ENCODE assay signal across 26 cellular contexts in genomic region chr3:10937141-10937825, GRCh38. TPM values are rescaled to one million over a fixed set of nuclear protein-coding genes. Genes with fewer than 3 reads are reported as not detected.
"Had no signal": no experiment of that assay in that cellular context is flagged by ENCODE, and none has a peak within 500 bp of the region (broad histone marks: within the 10 kb centered on the region; RNA-seq: fewer than 3 reads in every experiment).

No MANE protein-coding gene starts in this region.

- H3K27ac ChIP-seq: body of pancreas, coronary artery, dorsolateral prefrontal cortex, foreskin keratinocyte, heart right ventricle, left lung, tibial nerve had no signal

- H3K36me3 ChIP-seq: heart right ventricle, left lung, tibial nerve had no signal

- H3K27me3 Mint-ChIP-seq: activated CD4-positive, alpha-beta T cell treated with anti-CD3 and anti-CD28 coated beads for 36 hours; activated CD8-positive, alpha-beta memory T cell treated with anti-CD3 and anti-CD28 coated beads, Interleukin-2, amount 10 ng/mL, durations not matched to agents 7 days and 5 days had no signal

- ATAC-seq: activated CD4-positive, alpha-beta T cell treated with anti-CD3 and anti-CD28 coated beads for 36 hours; activated CD8-positive, alpha-beta memory T cell treated with anti-CD3 and anti-CD28 coated beads, Interleukin-2, amount 10 ng/mL, durations not matched to agents 7 days and 5 days; activated CD8-positive, alpha-beta T cell treated with anti-CD3 and anti-CD28 coated beads, Interleukin-2, amount 10 ng/mL, durations not matched to agents 7 days and 5 days; body of pancreas; heart right ventricle; left lung had no signal

- H3K4me1 Mint-ChIP-seq: activated CD4-positive, alpha-beta T cell treated with anti-CD3 and anti-CD28 coated beads for 36 hours; activated CD8-positive, alpha-beta memory T cell treated with anti-CD3 and anti-CD28 coated beads, Interleukin-2, amount 10 ng/mL, durations not matched to agents 7 days and 5 days had no signal

- H3K27me3 ChIP-seq: dorsolateral prefrontal cortex, foreskin keratinocyte, left lung, tibial nerve had no signal

- H3K4me3 Mint-ChIP-seq: activated CD4-positive, alpha-beta T cell treated with anti-CD3 and anti-CD28 coated beads for 36 hours; activated CD8-positive, alpha-beta memory T cell treated with anti-CD3 and anti-CD28 coated beads, Interleukin-2, amount 10 ng/mL, durations not matched to agents 7 days and 5 days; activated CD8-positive, alpha-beta T cell treated with anti-CD3 and anti-CD28 coated beads, Interleukin-2, amount 10 ng/mL, durations not matched to agents 7 days and 5 days; activated naive CD8-positive, alpha-beta T cell; nephron had no signal

- H3K4me3 ChIP-seq: body of pancreas, coronary artery, dorsolateral prefrontal cortex, heart right ventricle, left lung, lung, smooth muscle cell, tibial nerve had no signal

- H3K27ac Mint-ChIP-seq: activated CD4-positive, alpha-beta T cell treated with anti-CD3 and anti-CD28 coated beads for 36 hours; activated CD8-positive, alpha-beta memory T cell treated with anti-CD3 and anti-CD28 coated beads, Interleukin-2, amount 10 ng/mL, durations not matched to agents 7 days and 5 days; activated CD8-positive, alpha-beta T cell treated with anti-CD3 and anti-CD28 coated beads, Interleukin-2, amount 10 ng/mL, durations not matched to agents 7 days and 5 days; activated naive CD8-positive, alpha-beta T cell; activated T-helper 2 cell treated with anti-CD3 and anti-CD28 coated beads, Interferon-gamma antibody, Interleukin-2, Interleukin-4, amounts not matched to agents 10 μg/mL and 5 μg/mL and 100 μg/mL, durations not matched to agents 14 hours and 24 hours and 36 hours; nephron had no signal

- DNase-seq: activated CD4-positive, alpha-beta T cell treated with anti-CD3 and anti-CD28 coated beads for 36 hours; activated CD4-positive, CD25-positive, alpha-beta regulatory T cell; activated CD8-positive, alpha-beta memory T cell treated with anti-CD3 and anti-CD28 coated beads, Interleukin-2, amount 10 ng/mL, durations not matched to agents 7 days and 5 days; activated CD8-positive, alpha-beta T cell treated with anti-CD3 and anti-CD28 coated beads, Interleukin-2, amount 10 ng/mL, durations not matched to agents 7 days and 5 days; activated naive CD4-positive, alpha-beta T cell treated with Interleukin-2 at 50 U/mL for 16 hours; activated T-cell treated with anti-CD3 and anti-CD28 coated beads, Interleukin-2, amount 50 U/mL, for 48 hours; anterior cingulate cortex; body of pancreas; cerebellar nuclear complex; effector memory CD4-positive, alpha-beta T cell; foreskin keratinocyte; heart right ventricle; mesendoderm; stimulated activated naive CD4-positive, alpha-beta T cell treated with Interleukin-2 at 50 U/mL for 16 hours had no signal

- H3K4me1 ChIP-seq: body of pancreas, left lung had no signal

- H3K9me3 ChIP-seq: left lung had no signal

- H3K36me3 Mint-ChIP-seq: activated CD8-positive, alpha-beta memory T cell treated with anti-CD3 and anti-CD28 coated beads, Interleukin-2, amount 10 ng/mL, durations not matched to agents 7 days and 5 days; activated naive CD8-positive, alpha-beta T cell had no signal

RNA-seq across cellular contexts. Expression of gene SLC6A1, which starts 55.3 kb away (rescaled TPM):
- total RNA-seq: activated CD4-positive, alpha-beta T cell treated with anti-CD3 and anti-CD28 coated beads for 36 hours; activated CD8-positive, alpha-beta memory T cell treated with anti-CD3 and anti-CD28 coated beads, Interleukin-2, amount 10 ng/mL, durations not matched to agents 7 days and 5 days; activated CD8-positive, alpha-beta T cell treated with anti-CD3 and anti-CD28 coated beads, Interleukin-2, amount 10 ng/mL, durations not matched to agents 7 days and 5 days; activated T-helper 2 cell treated with anti-CD3 and anti-CD28 coated beads, Interferon-gamma antibody, Interleukin-2, Interleukin-4, amounts not matched to agents 10 μg/mL and 5 μg/mL and 100 μg/mL, durations not matched to agents 14 hours and 24 hours and 36 hours; epithelial cell of proximal tubule; foreskin keratinocyte; osteoblast; T-helper 1 cell treated with Interleukin-12 subunit alpha and Interleukin-12 subunit beta and Interleukin-4 antibody, amounts not matched to agents 30 ng/mL and 1 ng/mL, for 36 hours had no signal
- polyA plus RNA-seq: foreskin keratinocyte had no signal
